ENCODE assay signal across 1 cellular context in genomic region chr2:171248205-171248662, GRCh38.
A peak's percentile ranks its signal among the peaks of the same experiment; 100 is the strongest.
TF ChIP-seq lines count a peak whose summit lies in the region.

No MANE protein-coding gene starts in this region.

TF ChIP-seq in K562, 482 proteins besides CTCF, POLR2A, EP300 and RAD21 (continued from another document):
- no peak for TF ChIP-seq HDAC3 (IDR thresholded peaks at IDR 0.05; ENCODE audit: borderline replicate concordance, partially characterized antibody)
- TF ChIP-seq ESRRA (IDR thresholded peaks at IDR 0.05; ENCODE audit: borderline replicate concordance, low read depth) = peak; percentile 91; the same call in 1 of the 2 replicates
- TF ChIP-seq NELFE (IDR thresholded peaks at IDR 0.05; ENCODE audit: insufficient read depth, insufficient read length) = no peak
- TF ChIP-seq ZNF76 (CRISPR knock-in tag; IDR thresholded peaks at IDR 0.05; ENCODE audit: borderline replicate concordance) = no peak
- TF ChIP-seq, protein P1, sequence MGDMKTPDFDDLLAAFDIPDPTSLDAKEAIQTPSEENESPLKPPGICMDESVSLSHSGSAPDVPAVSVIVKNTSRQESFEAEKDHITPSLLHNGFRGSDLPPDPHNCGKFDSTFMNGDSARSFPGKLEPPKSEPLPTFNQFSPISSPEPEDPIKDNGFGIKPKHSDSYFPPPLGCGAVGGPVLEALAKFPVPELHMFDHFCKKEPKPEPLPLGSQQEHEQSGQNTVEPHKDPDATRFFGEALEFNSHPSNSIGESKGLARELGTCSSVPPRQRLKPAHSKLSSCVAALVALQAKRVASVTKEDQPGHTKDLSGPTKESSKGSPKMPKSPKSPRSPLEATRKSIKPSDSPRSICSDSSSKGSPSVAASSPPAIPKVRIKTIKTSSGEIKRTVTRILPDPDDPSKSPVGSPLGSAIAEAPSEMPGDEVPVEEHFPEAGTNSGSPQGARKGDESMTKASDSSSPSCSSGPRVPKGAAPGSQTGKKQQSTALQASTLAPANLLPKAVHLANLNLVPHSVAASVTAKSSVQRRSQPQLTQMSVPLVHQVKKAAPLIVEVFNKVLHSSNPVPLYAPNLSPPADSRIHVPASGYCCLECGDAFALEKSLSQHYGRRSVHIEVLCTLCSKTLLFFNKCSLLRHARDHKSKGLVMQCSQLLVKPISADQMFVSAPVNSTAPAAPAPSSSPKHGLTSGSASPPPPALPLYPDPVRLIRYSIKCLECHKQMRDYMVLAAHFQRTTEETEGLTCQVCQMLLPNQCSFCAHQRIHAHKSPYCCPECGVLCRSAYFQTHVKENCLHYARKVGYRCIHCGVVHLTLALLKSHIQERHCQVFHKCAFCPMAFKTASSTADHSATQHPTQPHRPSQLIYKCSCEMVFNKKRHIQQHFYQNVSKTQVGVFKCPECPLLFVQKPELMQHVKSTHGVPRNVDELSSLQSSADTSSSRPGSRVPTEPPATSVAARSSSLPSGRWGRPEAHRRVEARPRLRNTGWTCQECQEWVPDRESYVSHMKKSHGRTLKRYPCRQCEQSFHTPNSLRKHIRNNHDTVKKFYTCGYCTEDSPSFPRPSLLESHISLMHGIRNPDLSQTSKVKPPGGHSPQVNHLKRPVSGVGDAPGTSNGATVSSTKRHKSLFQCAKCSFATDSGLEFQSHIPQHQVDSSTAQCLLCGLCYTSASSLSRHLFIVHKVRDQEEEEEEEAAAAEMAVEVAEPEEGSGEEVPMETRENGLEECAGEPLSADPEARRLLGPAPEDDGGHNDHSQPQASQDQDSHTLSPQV (IDR thresholded peaks at IDR 0.05) = peak; percentile 28; the same call in 1 of the 2 replicates
- no peak for TF ChIP-seq AFF1 (IDR thresholded peaks at IDR 0.05; ENCODE audit: low read depth in 1 of 2, partially characterized antibody in 2 of 2)
- no peak for TF ChIP-seq NCOA6 (IDR thresholded peaks at IDR 0.05)
- no peak for TF ChIP-seq ZNF668 (CRISPR knock-in tag; IDR thresholded peaks at IDR 0.05)
- no peak for TF ChIP-seq E2F3 (CRISPR knock-in tag; IDR thresholded peaks at IDR 0.05)
- TF ChIP-seq ARID1B (IDR thresholded peaks at IDR 0.05) = peak; percentile 82
- 0 out of 4 replicates have a peak, but pooled peaks of 1 of the 2 experiments have one; percentile 25 for TF ChIP-seq TRIM24 (IDR thresholded peaks at IDR 0.05)
- TF ChIP-seq MEIS2 (IDR thresholded peaks at IDR 0.05; ENCODE audit: partially characterized antibody) = peak; percentile 74
- peak; percentile 80; the same call in 1 of the 2 replicates for TF ChIP-seq ZNF24 (IDR thresholded peaks at IDR 0.05)
- TF ChIP-seq RUNX1 (IDR thresholded peaks at IDR 0.05; ENCODE audit: low read depth) = no peak
- 0 out of 2 replicates have a peak, but pooled peaks have one; percentile 10 for TF ChIP-seq MEF2D (tag; conservative IDR thresholded peaks at IDR 0.05; ENCODE audit: low read depth)
- TF ChIP-seq HES1 (IDR thresholded peaks at IDR 0.05; ENCODE audit: low read depth) = peak; percentile 58; the same call in 1 of the 2 replicates
- TF ChIP-seq SMARCE1 (IDR thresholded peaks at IDR 0.05) = peak; percentile 94; the same call in 1 of the 2 replicates
- TF ChIP-seq BHLHE40 (IDR thresholded peaks at IDR 0.05; ENCODE audit: low read length) = peak; percentile 80
- TF ChIP-seq CBFA2T3 (IDR thresholded peaks at IDR 0.05) = peak; percentile 60
